1 cellular context compared by ENCODE assay signal in genomic region chr19:34480971-34481821, GRCh38.
TF ChIP-seq lines count a peak whose summit lies in the region.

TSS of gene WTIP (plus strand) at chr19:34481758. CDS start at chr19:34481975, 217 bp downstream.

TF ChIP-seq in HepG2, 621 proteins besides CTCF, POLR2A, EP300 and RAD21 (continued from another document):
- no peak for TF ChIP-seq TRAFD1 (CRISPR knock-in tag; IDR thresholded peaks at IDR 0.05; ENCODE audit: borderline replicate concordance)
- TF ChIP-seq ARNT2 (CRISPR knock-in tag; IDR thresholded peaks at IDR 0.05; ENCODE audit: low read depth) = peak; percentile 59; the same call in 1 of the 2 replicates
- TF ChIP-seq ZNF331 (CRISPR knock-in tag; IDR thresholded peaks at IDR 0.05) = peak; percentile 55; the same call in 1 of the 2 replicates
- TF ChIP-seq TCF12 (IDR thresholded peaks at IDR 0.05) = no peak
- TF ChIP-seq TCF12 (CRISPR knock-in tag; IDR thresholded peaks at IDR 0.05) = no peak
- TF ChIP-seq MXD4 (CRISPR knock-in tag; IDR thresholded peaks at IDR 0.05) = 0 out of 2 replicates have a peak, but pooled peaks have one; percentile 41
- 0 out of 2 replicates have a peak, but pooled peaks have one; percentile 10 for TF ChIP-seq ZNF563 (CRISPR knock-in tag; IDR thresholded peaks at IDR 0.05)
- no peak for TF ChIP-seq ZNF275 (CRISPR knock-in tag; IDR thresholded peaks at IDR 0.05; ENCODE audit: borderline replicate concordance)
- no peak for TF ChIP-seq RFX1 (IDR thresholded peaks at IDR 0.05)
- TF ChIP-seq ATF7 (IDR thresholded peaks at IDR 0.05) = no peak
- TF ChIP-seq ATF7 (CRISPR knock-in tag; IDR thresholded peaks at IDR 0.05) = no peak
- no peak for TF ChIP-seq GZF1 (CRISPR knock-in tag; IDR thresholded peaks at IDR 0.05)
- TF ChIP-seq ZBTB25 (CRISPR knock-in tag; IDR thresholded peaks at IDR 0.05) = peak; percentile 44; the same call in 1 of the 2 replicates
- TF ChIP-seq TOPORS (CRISPR knock-in tag; IDR thresholded peaks at IDR 0.05) = 0 out of 2 replicates have a peak, but pooled peaks have one; percentile 28
